Comparison of ENCODE assay signal across 12 cellular contexts in genomic region chr5:128199104-128199503, GRCh38.
A peak's percentile ranks its signal among the peaks of the same experiment; 100 is the strongest.
DNase-seq lines count a peak whose midpoint lies in the region; ATAC-seq and TF ChIP-seq lines count a peak whose summit lies in the region.
"Had no signal": no experiment of that assay in that cellular context is flagged by ENCODE, and none has a peak within 500 bp of the region (broad histone marks: within the 10 kb centered on the region; RNA-seq: fewer than 3 reads in every experiment).

No MANE protein-coding gene starts in this region.

- CTCF ChIA-PET in CD4-positive, alpha-beta T cell (lab: Charles Lee) = no interaction called here

- POLR2A ChIA-PET in CD4-positive, alpha-beta T cell (lab: Charles Lee) = interaction anchor here (0.6 kb wide), 1 partner anchor 13 kb away, joined by 3 read pairs; no protein-coding TSS in a partner anchor

- H3K27ac Mint-ChIP-seq in CD4-positive, alpha-beta T cell = peak overlapping the region; percentile 90
- H3K27ac Mint-ChIP-seq: B cell had no signal

- intact Hi-C loops in CD4-positive, alpha-beta T cell (cut with DNase I, micrococcal nuclease) = loop anchor here (5.0 kb wide), 2 partner anchors 117 to 298 kb away; partner anchors contain the start of gene SLC12A2 (in 1 of the 2)
- intact Hi-C loops in breast epithelium (cut with DNase I; ENCODE audit: low total_unique reads) = no loop called here
- intact Hi-C loops in sigmoid colon (cut with DNase I) = no loop called here
- intact Hi-C loops in left cardiac atrium (cut with DNase I) = loop anchor here in 1 of 2 donors (5.0 kb wide), 1 partner anchor 442 kb away; no protein-coding TSS in a partner anchor

- TF ChIP-seq CTCF in CD4-positive, alpha-beta T cell (IDR thresholded peaks at IDR 0.05) = no peak
- TF ChIP-seq CTCF in breast epithelium (IDR thresholded peaks at IDR 0.05) (no peak), lung (IDR thresholded peaks at IDR 0.05; ENCODE audit: control extremely low read depth, extremely low read depth) (no peak), sigmoid colon (IDR thresholded peaks at IDR 0.05) (no peak)

- H3K9me3 Mint-ChIP-seq in CD4-positive, alpha-beta T cell = no peaks in the 10 kb centered on the region

- WGBS in lung, 2 donors = 76 to 86% methylated on average over 4 of the region's 4 CpGs
- WGBS in sigmoid colon, 2 donors = 45 to 80% methylated on average over 4 of the region's 4 CpGs

- no peak for TF ChIP-seq EP300 in sigmoid colon (IDR thresholded peaks at IDR 0.05)

- no peaks in the 10 kb centered on the region for H3K9me2 ChIP-seq in Karpas-422 (replicated peaks; ENCODE audit: insufficient read depth, low read length)

- H3K79me2 ChIP-seq in Karpas-422 (ENCODE audit: low read length) = no peaks in the 10 kb centered on the region

- H3K4me1 Mint-ChIP-seq in CD4-positive, alpha-beta T cell (ENCODE audit: low read depth) = peaks cover 59% of the 10 kb centered on the region

- H3K27me3 ChIP-seq in CD4-positive, alpha-beta T cell (ENCODE audit: control insufficient read depth, insufficient read depth, low read length) = no peaks in the 10 kb centered on the region
- no peaks in the 10 kb centered on the region for H3K27me3 ChIP-seq in Karpas-422 (ENCODE audit: low read length)
- H3K27me3 ChIP-seq in breast epithelium = no peaks in the 10 kb centered on the region
- no peaks in the 10 kb centered on the region for H3K27me3 ChIP-seq in lung (ENCODE audit: control insufficient read depth, insufficient read depth)
- H3K27me3 ChIP-seq in sigmoid colon = no peaks in the 10 kb centered on the region

- H3K27me3 Mint-ChIP-seq in CD4-positive, alpha-beta T cell = no peaks in the 10 kb centered on the region

- H3K9me3 ChIP-seq in CD4-positive, alpha-beta T cell (ENCODE audit: control insufficient read depth, low read length) = no peaks in the 10 kb centered on the region
- H3K9me3 ChIP-seq in Karpas-422 (ENCODE audit: low read length) = no peaks in the 10 kb centered on the region
- H3K9me3 ChIP-seq in breast epithelium = no peaks in the 10 kb centered on the region
- no peaks in the 10 kb centered on the region for H3K9me3 ChIP-seq in lung (ENCODE audit: control insufficient read depth in 2 of 2, insufficient read depth in 1 of 2, low read length in 1 of 2)
- H3K9me3 ChIP-seq in sigmoid colon = no peaks in the 10 kb centered on the region

- peaks cover 69% of the 10 kb centered on the region for H3K4me1 ChIP-seq in Karpas-422 (ENCODE audit: low read length)
- H3K4me1 ChIP-seq in breast epithelium = peaks cover 0 to 4% of the 10 kb centered on the region in 2 donors
- peaks cover 0 to 2% of the 10 kb centered on the region in 2 donors for H3K4me1 ChIP-seq in lung (ENCODE audit: control insufficient read depth in 2 of 2, insufficient read depth in 2 of 2, low read length in 2 of 2)
- peaks cover 0 to 9% (median 6%) of the 10 kb centered on the region in 4 donors for H3K4me1 ChIP-seq in sigmoid colon

- peak overlapping the region; percentile 12 for H3K4me3 Mint-ChIP-seq in CD4-positive, alpha-beta T cell
- H3K4me3 Mint-ChIP-seq: B cell had no signal

- H2AFZ ChIP-seq in Karpas-422 (ENCODE audit: low read length) = no peak overlapping the region

- H3K9ac ChIP-seq in Karpas-422 (ENCODE audit: low read length) = no peak overlapping the region

- no peak overlapping the region for H3K27ac ChIP-seq in CD4-positive, alpha-beta T cell (ENCODE audit: low read depth, low read length)
- H3K27ac ChIP-seq in Karpas-422 (ENCODE audit: low read length) = peak overlapping the region; percentile 38
- H3K27ac ChIP-seq in breast epithelium = peak overlapping the region; percentile 25 to 33
- peak overlapping the region in 1 of 2 donors; percentile 15 for H3K27ac ChIP-seq in lung (ENCODE audit: low read depth in 1 of 2, low read length in 1 of 2)
- no peak overlapping the region for H3K27ac ChIP-seq in sigmoid colon

- no peak overlapping the region for H3K4me2 ChIP-seq in Karpas-422 (ENCODE audit: low read depth, low read length, poor library complexity, severe bottlenecking)
- H3K4me2 ChIP-seq: smooth muscle cell had no signal

- TF ChIP-seq POLR2A in breast epithelium (IDR thresholded peaks at IDR 0.05) (no peak), sigmoid colon (IDR thresholded peaks at IDR 0.05) (no peak)

- no peaks in the 10 kb centered on the region for H4K20me1 ChIP-seq in Karpas-422 (ENCODE audit: insufficient read depth, low read depth, low read length)

- H3K36me3 ChIP-seq in Karpas-422 (ENCODE audit: insufficient read depth, low read length) (peaks cover 73% of the 10 kb centered on the region), breast epithelium (no peaks in the 10 kb centered on the region), lung (ENCODE audit: control insufficient read depth in 2 of 2, insufficient read depth in 2 of 2, low read length in 2 of 2) (no peaks in the 10 kb centered on the region), sigmoid colon (peaks cover 0 to 9% (median 0%) of the 10 kb centered on the region in 4 donors)

- no peaks in the 10 kb centered on the region for H3K36me3 Mint-ChIP-seq in CD4-positive, alpha-beta T cell (ENCODE audit: low read depth)

- H3K4me3 ChIP-seq in Karpas-422 (ENCODE audit: low read length) (no peak overlapping the region), breast epithelium (no peak overlapping the region), lung (no peak overlapping the region), sigmoid colon (no peak overlapping the region)
- H3K4me3 ChIP-seq: K562, smooth muscle cell had no signal

- no peak for DNase-seq in CD4-positive, alpha-beta T cell
- no peak for DNase-seq in Karpas-422
- DNase-seq in breast epithelium (ENCODE audit: low spot score in 2 of 2) = peak in 1 of 2 donors; percentile 35
- DNase-seq in lung (ENCODE audit: low spot score) = peak; percentile 51
- DNase-seq in sigmoid colon = no peak
- no peak for DNase-seq in left cardiac atrium
- DNase-seq: NCI-H2107 had no signal

- ATAC-seq in CD4-positive, alpha-beta T cell (ENCODE audit: poor library complexity) = no peak
- ATAC-seq in lung (ENCODE audit: insufficient read depth, low FRiP score) (peak; percentile 32), HG03571 (IDR thresholded peaks at IDR 0.05; ENCODE audit: unreplicated experiment) (no peak), left cardiac atrium (no peak), HG03469 (IDR thresholded peaks at IDR 0.05; ENCODE audit: unreplicated experiment) (no peak)
- ATAC-seq: K562 had no signal

Comparison
In these comparisons a context has a peak if more than half of its experiments do, and no peak if none do; other contexts are left out.
1. H3K27ac ChIP-seq: peak in Karpas-422 (single experiment) and breast epithelium (2 of 2); none in CD4-positive, alpha-beta T cell (single experiment) and sigmoid colon (0 of 4).
2. intact Hi-C loops: an anchor here in CD4-positive, alpha-beta T cell (5.0 kb wide); none called in breast epithelium and sigmoid colon.